In the genomic region with DNA sequence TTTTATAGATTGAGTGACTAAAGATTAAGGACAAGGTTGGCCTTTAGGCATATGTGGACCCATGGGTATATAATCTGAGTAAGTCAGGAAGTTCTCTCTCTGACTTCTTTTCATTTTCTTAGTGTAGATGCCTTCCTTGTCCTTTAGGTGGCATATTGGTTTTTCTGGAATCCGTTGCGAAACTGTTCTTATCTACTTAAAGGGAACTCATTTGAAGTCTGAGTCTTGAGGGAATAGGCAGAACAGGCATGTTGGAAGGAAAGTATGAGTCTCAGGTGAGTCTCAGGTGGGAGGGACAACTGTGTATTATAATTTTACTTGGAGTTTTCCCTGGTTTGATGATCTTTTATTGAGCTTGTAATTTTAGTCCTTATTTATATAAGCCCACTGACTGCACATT, we compare ENCODE assay signal across 11 cellular contexts. TPM values are rescaled to one million over a fixed set of nuclear protein-coding genes. Genes with fewer than 3 reads are reported as not detected.
DNase-seq lines count a peak whose midpoint lies in the region; ATAC-seq, FAIRE-seq and TF ChIP-seq lines count a peak whose summit lies in the region.
"Not testable (repeated sequence)": the region's sequence is repeated elsewhere in the genome, so short reads cannot be mapped to it uniquely, and the experiment has no call there.
"Had no signal": no experiment of that assay in that cellular context is flagged by ENCODE, and none has a peak within 500 bp of the region (broad histone marks: within the 10 kb centered on the region; RNA-seq: fewer than 3 reads in every experiment).

No MANE protein-coding gene starts in this region.

- not testable (repeated sequence) for H2AK5ac ChIP-seq in H9 (ENCODE audit: insufficient read length, low read length)

- not testable (repeated sequence) for H3K9me3 Mint-ChIP-seq in H9; astrocyte (ENCODE audit: unreplicated experiment); neural progenitor cell

- not testable (repeated sequence) for H3K9me3 ChIP-seq in H9 (ENCODE audit: control insufficient read depth, low read depth, low read length); PC-9 (ENCODE audit: insufficient read depth, low read depth); astrocyte (ENCODE audit: insufficient read depth, low read depth, low read length); neural progenitor cell (ENCODE audit: low read depth); upper lobe of left lung

- not testable (repeated sequence) for H4K20me1 ChIP-seq in H9 (ENCODE audit: control insufficient read depth, insufficient read depth, insufficient read length); PC-9 (ENCODE audit: insufficient read depth); astrocyte (ENCODE audit: insufficient read depth, low read length); neural progenitor cell (ENCODE audit: low read depth)

- not testable (repeated sequence) for H2BK5ac ChIP-seq in H9 (ENCODE audit: insufficient read length, low read length)

- not testable (repeated sequence) for TF ChIP-seq POLR2A in upper lobe of left lung (IDR thresholded peaks at IDR 0.05)

- not testable (repeated sequence) for H3K9me2 ChIP-seq in PC-9 (ENCODE audit: insufficient read depth)

- not testable (repeated sequence) for H3K56ac ChIP-seq in H9 (ENCODE audit: insufficient read length, low read depth, low read length)

- peak; percentile 15 for TF ChIP-seq CTCF in AG09309 (IDR thresholded peaks at IDR 0.05; ENCODE audit: control insufficient read depth, insufficient read depth, low read depth, low read length, missing control alignments)
- TF ChIP-seq CTCF in H9 (conservative IDR thresholded peaks at IDR 0.05), result peak; percentile 42
- peak; percentile 56 for TF ChIP-seq CTCF in PC-9 (conservative IDR thresholded peaks at IDR 0.05)
- TF ChIP-seq CTCF in astrocyte (IDR thresholded peaks at IDR 0.05; ENCODE audit: insufficient read depth, low read depth, low read length); upper lobe of left lung (IDR thresholded peaks at IDR 0.05): not testable (repeated sequence)
- peak; percentile 30 for TF ChIP-seq CTCF in epithelial cell of proximal tubule (conservative IDR thresholded peaks at IDR 0.05; ENCODE audit: low read depth, low read length)
- peak; percentile 5 for TF ChIP-seq CTCF in kidney epithelial cell (IDR thresholded peaks at IDR 0.05; ENCODE audit: insufficient read depth, low read length, poor library complexity, severe bottlenecking)
- peak; percentile 25 for TF ChIP-seq CTCF in neural progenitor cell (IDR thresholded peaks at IDR 0.05)

- not testable (repeated sequence) for H3K4me3 Mint-ChIP-seq in H9; astrocyte (ENCODE audit: unreplicated experiment); neural progenitor cell

- H3K4ac ChIP-seq in H9 (ENCODE audit: low read depth, low read length), result not testable (repeated sequence)

- POLR2A ChIA-PET in PC-9 (lab: Charles Lee; ENCODE audit: unreplicated experiment), result not testable (repeated sequence)

- H2BK20ac ChIP-seq in H9 (ENCODE audit: low read depth, low read length, poor library complexity, severe bottlenecking), result not testable (repeated sequence)

- not testable (repeated sequence) for H4K5ac ChIP-seq in H9 (ENCODE audit: insufficient read length, low read depth, low read length)

- CTCF ChIA-PET in PC-9 (lab: Charles Lee), result not testable (repeated sequence)

- not testable (repeated sequence) for H3K27ac ChIP-seq in H9 (ENCODE audit: insufficient read length, low read depth, low read length); PC-9; astrocyte (ENCODE audit: low read depth, low read length); neural progenitor cell; upper lobe of left lung

- H3K36me3 ChIP-seq in PC-9 (ENCODE audit: low read depth); astrocyte (ENCODE audit: insufficient read depth, low read length); kidney epithelial cell (ENCODE audit: control insufficient read depth, insufficient read depth, low read length); neural progenitor cell; upper lobe of left lung: not testable (repeated sequence)

- H2BK120ac ChIP-seq in H9 (ENCODE audit: low read depth, low read length, poor library complexity, severe bottlenecking), result not testable (repeated sequence)

- peak; percentile 55 to 80 for ATAC-seq in upper lobe of left lung (ENCODE audit: low FRiP score in 2 of 2)

- H3K4me1 Mint-ChIP-seq in H9; astrocyte (ENCODE audit: low read depth, unreplicated experiment); neural progenitor cell: not testable (repeated sequence)

- H3K79me2 ChIP-seq in H9 (ENCODE audit: insufficient read depth, low read length); PC-9 (ENCODE audit: low read depth); astrocyte (ENCODE audit: insufficient read depth, low read length); neural progenitor cell (ENCODE audit: low read depth): not testable (repeated sequence)

- not testable (repeated sequence) for H2BK12ac ChIP-seq in H9 (ENCODE audit: insufficient read length, low read depth, low read length)

- not testable (repeated sequence) for TF ChIP-seq EP300 in upper lobe of left lung (IDR thresholded peaks at IDR 0.05)

- H3K14ac ChIP-seq in H9 (ENCODE audit: insufficient read depth, low read length), result not testable (repeated sequence)

- intact Hi-C loops in PC-9 (cut with micrococcal nuclease; ENCODE audit: unreplicated experiment), result not testable (repeated sequence)

- not testable (repeated sequence) for H3K4me1 ChIP-seq in H9 (ENCODE audit: insufficient read depth, low read length); PC-9 (replicated peaks; ENCODE audit: insufficient read depth); astrocyte (ENCODE audit: insufficient read depth, low read length); neural progenitor cell; upper lobe of left lung

- H3K36me3 Mint-ChIP-seq in H9 (ENCODE audit: insufficient read depth in 1 of 3, low read depth in 3 of 3); astrocyte (ENCODE audit: low read depth, unreplicated experiment); neural progenitor cell: not testable (repeated sequence)

- H3K27ac Mint-ChIP-seq in H9; astrocyte (ENCODE audit: unreplicated experiment); neural progenitor cell: not testable (repeated sequence)

- not testable (repeated sequence) for H3K23me2 ChIP-seq in H9 (ENCODE audit: insufficient read length, low read depth, low read length, poor library complexity, severe bottlenecking)

- H2AFZ ChIP-seq in H9 (ENCODE audit: low read length); PC-9; astrocyte (ENCODE audit: low read depth, low read length); neural progenitor cell (replicated peaks): not testable (repeated sequence)

- H3K27me3 ChIP-seq in H9 (ENCODE audit: insufficient read depth, low read length); PC-9 (ENCODE audit: insufficient read depth, low read depth); astrocyte (ENCODE audit: insufficient read depth, low read length); kidney epithelial cell (ENCODE audit: control insufficient read depth, insufficient read depth, low read length); neural progenitor cell; upper lobe of left lung: not testable (repeated sequence)

- not testable (repeated sequence) for H3K4me2 ChIP-seq in H9 (ENCODE audit: insufficient read depth, insufficient read length, low read length); PC-9; astrocyte (ENCODE audit: low read length); neural progenitor cell

- H3F3A ChIP-seq in PC-9 (ENCODE audit: insufficient read depth, low read depth); neural progenitor cell (ENCODE audit: low read depth): not testable (repeated sequence)

- H3K79me1 ChIP-seq in H9 (ENCODE audit: insufficient read depth, low read depth, low read length, poor library complexity, severe bottlenecking), result not testable (repeated sequence)

- not testable (repeated sequence) for H3K9ac ChIP-seq in H9 (ENCODE audit: extremely low read depth, insufficient read length, low read length); astrocyte (ENCODE audit: low read length); neural progenitor cell

- WGBS in H9 (ENCODE audit: extremely low coverage, insufficient read length, low lambda C conversion rate), result no CpG with 5 or more reads among the region's 2 CpGs
- 6% methylated on average over 2 of the region's 2 CpGs for WGBS in upper lobe of left lung, 2 donors

- not testable (repeated sequence) for H4K91ac ChIP-seq in H9 (ENCODE audit: insufficient read length, low read depth, low read length)

- not testable (repeated sequence) for H3K27me3 Mint-ChIP-seq in H9 (ENCODE audit: low read depth); astrocyte (ENCODE audit: low read depth, unreplicated experiment); neural progenitor cell (ENCODE audit: insufficient read depth, low read depth)

- H2BK15ac ChIP-seq in H9 (ENCODE audit: low read depth, low read length), result not testable (repeated sequence)

- not testable (repeated sequence) for FAIRE-seq in astrocyte (lab: Jason Lieb, UNC)

- not testable (repeated sequence) for DNase-seq in AG09309 (ENCODE audit: low read depth); H9; epithelial cell of proximal tubule (ENCODE audit: low read depth); kidney epithelial cell (ENCODE audit: low read depth); neural progenitor cell (ENCODE audit: low spot score); upper lobe of left lung
- DNase-seq in PC-9 (peak in 1 of 2 experiments; percentile 34), astrocyte (ENCODE audit: low read depth) (peak; percentile 0)

- not testable (repeated sequence) for H3K18ac ChIP-seq in H9 (ENCODE audit: insufficient read length, low read depth, low read length)

- not testable (repeated sequence) for BruUV-seq in PC-9 (replicated peaks; lab: Mats Ljungman, UMichigan)

- not testable (repeated sequence) for H3K4me3 ChIP-seq in AG09309 (ENCODE audit: control insufficient read depth, low read depth, low read length); PC-9; astrocyte (ENCODE audit: insufficient read depth, low read depth, low read length); epithelial cell of proximal tubule (ENCODE audit: low read depth, low read length); kidney epithelial cell (ENCODE audit: low read depth, low read length); neural progenitor cell; upper lobe of left lung

- not testable (repeated sequence) for H4K8ac ChIP-seq in H9 (replicated peaks; ENCODE audit: insufficient read length, low read depth, low read length)

- H3K23ac ChIP-seq in H9 (ENCODE audit: insufficient read length, low read depth, low read length), result not testable (repeated sequence)

- not testable (repeated sequence) for H3T11ph ChIP-seq in H9 (ENCODE audit: low read length)

RNA-seq across cellular contexts. Expression of gene PTPN20, which starts 14.6 kb away (rescaled TPM):
- not detected in 2 replicates for total RNA-seq in H9 (2021)
- 15.6 and 19.1 TPM in 2 replicates for total RNA-seq in PC-9 (2021)
- not detected in 2 replicates for total RNA-seq in astrocyte
- total RNA-seq in epithelial cell of proximal tubule, result 1.0 and 1.3 TPM in 2 replicates
- total RNA-seq in kidney epithelial cell, result 5.3 and 5.5 TPM in 2 replicates
- not detected in 2 replicates for total RNA-seq in neural progenitor cell (ENCODE audit: low replicate concordance)
- 10 to 100 TPM in 1 of 6 donors, 1 to 10 TPM in 5; 1.8 to 19.0 (median 3.4) TPM for total RNA-seq in upper lobe of left lung
- total RNA-seq: A172, H4, HT1080 had no signal
